In genomic region chr13:113063091-113063491, GRCh38 we compare ENCODE assay signal across 24 cellular contexts. TPM values are rescaled to one million over a fixed set of nuclear protein-coding genes. Genes with fewer than 3 reads are reported as not detected.
"Had no signal": no experiment of that assay in that cellular context is flagged by ENCODE, and none has a peak within 500 bp of the region (broad histone marks: within the 10 kb centered on the region; RNA-seq: fewer than 3 reads in every experiment).

No MANE protein-coding gene starts in this region.

- H3K36me3 ChIP-seq: MG63, Peyer's patch had no signal

- H3K4me3 ChIP-seq: MG63, Peyer's patch had no signal

- H3K27me3 ChIP-seq: Peyer's patch had no signal

- DNase-seq: activated B cell treated with CpG ODN at 0.5 μM for 24 hours; activated CD4-positive, alpha-beta memory T cell treated with anti-CD3 and anti-CD28 coated beads for 36 hours; activated CD4-positive, alpha-beta T cell treated with anti-CD3 and anti-CD28 coated beads for 1 hour; activated CD4-positive, alpha-beta T cell treated with anti-CD3 and anti-CD28 coated beads, Interleukin-2, amount 10 ng/mL, durations not matched to agents 7 days and 5 days; activated CD8-positive, alpha-beta memory T cell treated with anti-CD3 and anti-CD28 coated beads for 24 hours; activated effector memory CD4-positive, alpha-beta T cell treated with anti-CD3 and anti-CD28 coated beads, Interleukin-2, amount 50 U/mL, for 16 hours; activated naive CD4-positive, alpha-beta T cell treated with anti-CD3 and anti-CD28 coated beads for 36 hours; activated naive CD8-positive, alpha-beta T cell treated with anti-CD3 and anti-CD28 coated beads for 36 hours; activated T-cell treated with anti-CD3 and anti-CD28 coated beads, Interleukin-2, amount 50 U/mL, for 4 hours; MG63; MV-4-11; NCI-H1092 treated with DMSO at 0.1 percent for 48 hours; NCI-H1436; NCI-H1694 treated with DMSO at 0.1 percent for 48 hours; NCI-H2081; NCI-H510A treated with DMSO at 0.1 percent for 48 hours; NCI-H69; Peyer's patch; SIG-M5; T-cell; T-helper 2 cell; T1000 had no signal

- FAIRE-seq: TTC549 had no signal

- ATAC-seq: activated T-cell treated with anti-CD3 and anti-CD28 coated beads, Interleukin-2, amount 50 U/mL, for 4 hours; T-cell had no signal

- H3K27ac ChIP-seq: Peyer's patch, RWPE1 had no signal

- H3K4me1 ChIP-seq: Peyer's patch had no signal

- H3K9me3 ChIP-seq: MG63, Peyer's patch had no signal

RNA-seq across cellular contexts. Expression of gene F7, which starts 42.5 kb away (rescaled TPM):
- total RNA-seq: activated B cell treated with CpG ODN at 0.5 μM for 24 hours; activated CD4-positive, alpha-beta T cell treated with anti-CD3 and anti-CD28 coated beads, Interleukin-2, amount 10 ng/mL, durations not matched to agents 7 days and 5 days had no signal

RNA-seq across cellular contexts. Expression of gene F10, which starts 59.5 kb away (rescaled TPM):
- total RNA-seq: activated B cell treated with CpG ODN at 0.5 μM for 24 hours; activated CD4-positive, alpha-beta memory T cell treated with anti-CD3 and anti-CD28 coated beads for 36 hours; activated CD4-positive, alpha-beta T cell treated with anti-CD3 and anti-CD28 coated beads, Interleukin-2, amount 10 ng/mL, durations not matched to agents 7 days and 5 days; activated naive CD4-positive, alpha-beta T cell treated with anti-CD3 and anti-CD28 coated beads for 36 hours; activated naive CD8-positive, alpha-beta T cell treated with anti-CD3 and anti-CD28 coated beads for 36 hours; activated T-cell treated with anti-CD3 and anti-CD28 coated beads, Interleukin-2, amount 50 U/mL, for 4 hours; T-cell had no signal
